In genomic region chr14:103528158-103528511, GRCh38 we compare ENCODE assay signal across 8 cellular contexts. TPM values are rescaled to one million over a fixed set of nuclear protein-coding genes. Genes with fewer than 3 reads are reported as not detected.
DNase-seq lines count a peak whose midpoint lies in the region; ATAC-seq and TF ChIP-seq lines count a peak whose summit lies in the region.

No MANE protein-coding gene starts in this region.

- H3K9me2 ChIP-seq in OCI-LY7 (ENCODE audit: insufficient read depth, low read length), result no peaks in the 10 kb centered on the region

- H4K20me1 ChIP-seq in OCI-LY7 (ENCODE audit: insufficient read depth, low read length), result no peaks in the 10 kb centered on the region

- TF ChIP-seq CTCF in OCI-LY7 (conservative IDR thresholded peaks at IDR 0.05; ENCODE audit: low read length), result no peak
- no peak for TF ChIP-seq CTCF in nephron progenitor cell (IDR thresholded peaks at IDR 0.05)
- no peak for TF ChIP-seq CTCF in foreskin keratinocyte (conservative IDR thresholded peaks at IDR 0.05)

- intact Hi-C loops in OCI-LY7 (cut with micrococcal nuclease; ENCODE audit: unreplicated experiment), result no loop called here

- H3K36me3 Mint-ChIP-seq in nephron progenitor cell (ENCODE audit: low read depth), result no peaks in the 10 kb centered on the region

- peaks cover 28% of the 10 kb centered on the region for H3K4me1 ChIP-seq in OCI-LY7 (ENCODE audit: insufficient read depth, low read length, poor library complexity, severe bottlenecking)
- peaks cover 9% of the 10 kb centered on the region for H3K4me1 ChIP-seq in foreskin keratinocyte

- H3K27me3 ChIP-seq in foreskin keratinocyte, result peaks cover 13% of the 10 kb centered on the region

- no peaks in the 10 kb centered on the region for H3K9me3 ChIP-seq in OCI-LY7 (ENCODE audit: low read length)

- H3K27ac ChIP-seq in OCI-LY7 (ENCODE audit: low read depth, low read length, poor library complexity, severe bottlenecking) (no peak overlapping the region), foreskin keratinocyte (no peak overlapping the region)

- peak overlapping the region; percentile 100 for H3K4me2 ChIP-seq in OCI-LY7 (ENCODE audit: low read length)

- peak; percentile 67 for DNase-seq in G401 (ENCODE audit: low spot score)
- no peak for DNase-seq in OCI-LY7 (ENCODE audit: low spot score)
- peak; percentile 52 for DNase-seq in epidermal melanocyte (ENCODE audit: insufficient read length, low spot score)
- DNase-seq in nephron progenitor cell, result no peak
- DNase-seq in foreskin keratinocyte, result no peak

- H3K79me2 ChIP-seq in OCI-LY7 (ENCODE audit: insufficient read depth, low read depth, low read length), result peaks cover 27% of the 10 kb centered on the region

- peak overlapping the region; percentile 74; the same call in 1 of the 2 replicates for H2AFZ ChIP-seq in OCI-LY7 (ENCODE audit: low read length)

- BruUV-seq in OCI-LY7 (replicated peaks; lab: Mats Ljungman, UMichigan), result no TSS peak

- peaks cover 14% of the 10 kb centered on the region for H3K27me3 Mint-ChIP-seq in nephron progenitor cell (ENCODE audit: low read depth, poor library complexity)

- CTCF ChIA-PET in OCI-LY7 (lab: Charles Lee; ENCODE audit: unreplicated experiment), result interaction anchor here (1.3 to 1.5 kb wide), 2 partner anchors 10 to 33 kb away, joined by 3 read pairs; no protein-coding TSS in a partner anchor

- peak overlapping the region; percentile 99 for H3K27ac Mint-ChIP-seq in nephron progenitor cell

- H3K4me3 Mint-ChIP-seq in nephron progenitor cell, result peak overlapping the region; percentile 95

- H3K4me3 ChIP-seq in OCI-LY7 (ENCODE audit: low read depth, low read length, poor library complexity, severe bottlenecking), result peak overlapping the region; percentile 92

- in situ Hi-C loops in G401 (cut with HindIII; ENCODE audit: low sequenced_read_pairs), result no loop called here

- POLR2A ChIA-PET in OCI-LY7 (lab: Charles Lee), result interaction anchor here (0.6 kb wide), 1 partner anchor 36 kb away, joined by 3 read pairs; no protein-coding TSS in a partner anchor

- H3K36me3 ChIP-seq in OCI-LY7 (ENCODE audit: insufficient read depth, low read length), result peaks cover 24% of the 10 kb centered on the region; the same call in 1 of the 2 replicates

- H3K9me3 Mint-ChIP-seq in nephron progenitor cell, result no peaks in the 10 kb centered on the region

- peaks cover 68% of the 10 kb centered on the region for H3K4me1 Mint-ChIP-seq in nephron progenitor cell

- no peak for ATAC-seq in foreskin keratinocyte
- no peak for ATAC-seq in GM21529 (IDR thresholded peaks at IDR 0.05; ENCODE audit: unreplicated experiment)
- ATAC-seq in GM21423 (IDR thresholded peaks at IDR 0.05; ENCODE audit: unreplicated experiment), result no peak
- no peak for ATAC-seq in GM19023 (IDR thresholded peaks at IDR 0.05; ENCODE audit: unreplicated experiment)

RNA-seq across cellular contexts. Expression of gene TRMT61A, which starts 0.9 kb away (rescaled TPM):
- total RNA-seq in G401 (2014; rRNA removed; shearing (Covaris generic)), result 17.6 and 29.3 TPM in 2 replicates
- 16.7 and 17.1 TPM in 2 replicates for total RNA-seq in OCI-LY7 (2014; rRNA removed; shearing (Covaris generic))
- total RNA-seq in OCI-LY7 (2022), result 11.2 and 13.1 TPM in 2 replicates
- total RNA-seq in foreskin keratinocyte, result 12.0 and 14.1 TPM in 2 replicates
- polyA plus RNA-seq in foreskin keratinocyte, result 13.8 and 14.9 TPM in 2 replicates

RNA-seq across cellular contexts. Expression of gene CKB, which starts 5.5 kb away (rescaled TPM):
- total RNA-seq in G401 (2014; rRNA removed; shearing (Covaris generic)), result 672 and 986 TPM in 2 replicates
- 0.57 and 0.82 TPM in 2 replicates for total RNA-seq in OCI-LY7 (2014; rRNA removed; shearing (Covaris generic))
- total RNA-seq in OCI-LY7 (2022), result 3.0 and 3.2 TPM in 2 replicates
- total RNA-seq in foreskin keratinocyte, result 1.8 and 4.1 TPM in 2 replicates
- polyA plus RNA-seq in foreskin keratinocyte, result 4.4 and 7.1 TPM in 2 replicates

RNA-seq across cellular contexts. Expression of gene BAG5, which starts 34.3 kb away (rescaled TPM):
- 4.0 and 12.2 TPM in 2 replicates for total RNA-seq in G401 (2014; rRNA removed; shearing (Covaris generic))
- total RNA-seq in OCI-LY7 (2014; rRNA removed; shearing (Covaris generic)), result 26.1 and 29.2 TPM in 2 replicates
- total RNA-seq in OCI-LY7 (2022) (36.3 and 38.7 TPM in 2 replicates), foreskin keratinocyte (25.7 and 28.0 TPM in 2 replicates)
- 9.0 and 11.1 TPM in 2 replicates for polyA plus RNA-seq in foreskin keratinocyte

RNA-seq across cellular contexts. Expression of gene COA8, which starts 34.6 kb away (rescaled TPM):
- 29.7 and 34.7 TPM in 2 replicates for total RNA-seq in G401 (2014; rRNA removed; shearing (Covaris generic))
- total RNA-seq in OCI-LY7 (2014; rRNA removed; shearing (Covaris generic)), result 18.2 and 18.7 TPM in 2 replicates
- 33.0 and 38.9 TPM in 2 replicates for total RNA-seq in OCI-LY7 (2022)
- total RNA-seq in foreskin keratinocyte, result 46.2 and 46.5 TPM in 2 replicates
- 76.4 and 88.0 TPM in 2 replicates for polyA plus RNA-seq in foreskin keratinocyte

Comparison
In these comparisons a context has a peak if more than half of its experiments do, and no peak if none do; other contexts are left out.
1. DNase-seq: peak in G401 (single experiment) and epidermal melanocyte (single experiment); none in OCI-LY7 (single experiment), nephron progenitor cell (single experiment) and foreskin keratinocyte (0 of 2).
2. RNA of gene CKB, which starts 5.5 kb away (total RNA-seq): 672 to 986 TPM in G401; 1.8 to 4.1 TPM in foreskin keratinocyte and 0.57 to 3.2 TPM in OCI-LY7; every median in the first group is over 100 times any median in the second.